In the genomic region with DNA sequence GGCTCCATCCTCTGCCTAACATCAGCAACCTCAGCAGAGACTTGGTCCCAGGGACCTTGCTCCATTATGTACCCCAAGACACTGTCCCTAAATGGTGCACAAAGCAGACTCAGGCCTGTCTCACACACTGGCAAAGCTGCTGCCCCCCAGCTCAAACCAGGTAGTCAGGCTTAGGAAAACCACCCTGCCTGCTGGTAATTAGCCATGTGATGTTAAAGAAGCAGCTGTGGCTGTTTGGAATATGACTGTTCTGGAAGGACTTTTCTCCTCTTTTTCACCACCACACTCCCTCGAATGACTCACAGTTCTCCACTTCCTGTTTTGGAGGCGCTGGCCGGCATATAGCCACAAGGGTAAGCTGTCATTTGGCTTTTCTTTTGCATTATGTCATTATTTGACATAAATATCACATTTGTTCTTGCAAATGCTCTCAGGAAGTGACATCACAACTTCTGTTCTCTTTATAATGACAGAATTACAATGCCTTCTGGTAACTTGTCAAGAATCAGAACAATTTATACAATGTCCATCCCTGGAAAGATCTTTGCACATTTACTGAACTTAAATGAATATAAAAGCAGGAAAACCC, we compare ENCODE assay signal across 8 cellular contexts.
A peak's percentile ranks its signal among the peaks of the same experiment; 100 is the strongest.
DNase-seq lines count a peak whose midpoint lies in the region; ATAC-seq and TF ChIP-seq lines count a peak whose summit lies in the region.

No MANE protein-coding gene starts in this region.

- H3K36me3 ChIP-seq in GM23338 (ENCODE audit: insufficient read depth) = peaks cover 1% of the 10 kb centered on the region; the same call in 1 of the 2 replicates

- DNase-seq in GF-D8 (lab: John Stamatoyannopoulos, UW) (peak; percentile 69), HT1080 (ENCODE audit: low read depth) (peak; percentile 99), fibroblast of pulmonary artery (ENCODE audit: low read depth) (peak; percentile 99), omental fat pad (ENCODE audit: low spot score) (peak; percentile 45), GM23338 (ENCODE audit: low spot score) (no peak), NCI-H82 treated with DMSO at 0.1 percent for 48 hours (lab: John Stamatoyannopoulos, UW; ENCODE audit: unreplicated experiment) (no peak)
- peak; percentile 82 for DNase-seq in activated CD4-positive, alpha-beta T cell treated with anti-CD3 and anti-CD28 coated beads, Interleukin-2, amount 10 ng/mL, durations not matched to agents 24 days and 14 days

- H3F3A ChIP-seq in GM23338 (replicated peaks; ENCODE audit: low read depth) = no peaks in the 10 kb centered on the region

- peaks cover 13% of the 10 kb centered on the region for H3K4me1 ChIP-seq in GM23338 (ENCODE audit: insufficient read depth)

- ATAC-seq in GM21423 (IDR thresholded peaks at IDR 0.05; ENCODE audit: unreplicated experiment) (peak; percentile 72), omental fat pad (ENCODE audit: low FRiP score) (peak; percentile 86), GM23338 (no peak)

- H3K4me3 ChIP-seq in fibroblast of pulmonary artery (replicated peaks; ENCODE audit: low read depth, low read length) (no peak overlapping the region), GM23338 (no peak overlapping the region)

- no peaks in the 10 kb centered on the region for H3K27me3 ChIP-seq in GM23338 (ENCODE audit: insufficient read depth)

- H3K27ac ChIP-seq in GM23338 (ENCODE audit: low read depth) = no peak overlapping the region

- peaks cover 22% of the 10 kb centered on the region for H3K36me3 Mint-ChIP-seq in activated CD4-positive, alpha-beta T cell treated with anti-CD3 and anti-CD28 coated beads, Interleukin-2, amount 10 ng/mL, durations not matched to agents 24 days and 14 days (ENCODE audit: low read depth)
- H3K36me3 Mint-ChIP-seq in GM23338 (ENCODE audit: low read depth) = peaks cover 10% of the 10 kb centered on the region

- TF ChIP-seq CTCF in fibroblast of pulmonary artery (IDR thresholded peaks at IDR 0.05; ENCODE audit: low read length, missing control alignments) (no peak), omental fat pad (IDR thresholded peaks at IDR 0.05) (no peak), GM23338 (conservative IDR thresholded peaks at IDR 0.05; ENCODE audit: low read depth in 2 of 2) (no peak)

- H3K4me1 Mint-ChIP-seq in activated CD4-positive, alpha-beta T cell treated with anti-CD3 and anti-CD28 coated beads, Interleukin-2, amount 10 ng/mL, durations not matched to agents 24 days and 14 days = peaks cover 22% of the 10 kb centered on the region
- H3K4me1 Mint-ChIP-seq in GM23338 = peaks cover 12% of the 10 kb centered on the region

- H3K79me2 ChIP-seq in GM23338 (replicated peaks; ENCODE audit: insufficient read depth) = no peaks in the 10 kb centered on the region

- intact Hi-C loops in activated CD4-positive, alpha-beta T cell treated with anti-CD3 and anti-CD28 coated beads, Interleukin-2, amount 10 ng/mL, durations not matched to agents 24 days and 14 days (cut with micrococcal nuclease) = loop anchor here (1.0 to 5.0 kb wide), 4 partner anchors 24 to 144 kb away; no protein-coding TSS in a partner anchor

- no peaks in the 10 kb centered on the region for H3K9me2 ChIP-seq in GM23338 (ENCODE audit: insufficient read depth)

- peaks cover 3% of the 10 kb centered on the region for H3K9me3 Mint-ChIP-seq in activated CD4-positive, alpha-beta T cell treated with anti-CD3 and anti-CD28 coated beads, Interleukin-2, amount 10 ng/mL, durations not matched to agents 24 days and 14 days
- peaks cover 15% of the 10 kb centered on the region; the same call in 2 of the 3 replicates for H3K9me3 Mint-ChIP-seq in GM23338

- H3K27ac Mint-ChIP-seq in activated CD4-positive, alpha-beta T cell treated with anti-CD3 and anti-CD28 coated beads, Interleukin-2, amount 10 ng/mL, durations not matched to agents 24 days and 14 days = peak overlapping the region; percentile 48
- H3K27ac Mint-ChIP-seq in GM23338 = no peak overlapping the region

- H4K20me1 ChIP-seq in GM23338 (replicated peaks; ENCODE audit: insufficient read depth) = no peaks in the 10 kb centered on the region

- H3K27me3 Mint-ChIP-seq in activated CD4-positive, alpha-beta T cell treated with anti-CD3 and anti-CD28 coated beads, Interleukin-2, amount 10 ng/mL, durations not matched to agents 24 days and 14 days = no peaks in the 10 kb centered on the region
- H3K27me3 Mint-ChIP-seq in GM23338 (ENCODE audit: insufficient read depth, low read depth, poor library complexity) = peaks cover 3% of the 10 kb centered on the region

- H3K4me3 Mint-ChIP-seq in activated CD4-positive, alpha-beta T cell treated with anti-CD3 and anti-CD28 coated beads, Interleukin-2, amount 10 ng/mL, durations not matched to agents 24 days and 14 days = no peak overlapping the region
- H3K4me3 Mint-ChIP-seq in GM23338 = no peak overlapping the region

- H2AFZ ChIP-seq in GM23338 = no peak overlapping the region

- H3K4me2 ChIP-seq in GM23338 = no peak overlapping the region

TF ChIP-seq in GM23338, 12 proteins besides CTCF, POLR2A, EP300 and RAD21:
- TF ChIP-seq, protein P1, sequence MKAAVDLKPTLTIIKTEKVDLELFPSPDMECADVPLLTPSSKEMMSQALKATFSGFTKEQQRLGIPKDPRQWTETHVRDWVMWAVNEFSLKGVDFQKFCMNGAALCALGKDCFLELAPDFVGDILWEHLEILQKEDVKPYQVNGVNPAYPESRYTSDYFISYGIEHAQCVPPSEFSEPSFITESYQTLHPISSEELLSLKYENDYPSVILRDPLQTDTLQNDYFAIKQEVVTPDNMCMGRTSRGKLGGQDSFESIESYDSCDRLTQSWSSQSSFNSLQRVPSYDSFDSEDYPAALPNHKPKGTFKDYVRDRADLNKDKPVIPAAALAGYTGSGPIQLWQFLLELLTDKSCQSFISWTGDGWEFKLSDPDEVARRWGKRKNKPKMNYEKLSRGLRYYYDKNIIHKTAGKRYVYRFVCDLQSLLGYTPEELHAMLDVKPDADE (IDR thresholded peaks at IDR 0.05) = no peak
- TF ChIP-seq POLR2AphosphoS5 (IDR thresholded peaks at IDR 0.05; ENCODE audit: low read depth) (no peak), ZNF114 (CRISPR knock-in tag; IDR thresholded peaks at IDR 0.05) (no peak), ZNF331 (CRISPR knock-in tag; IDR thresholded peaks at IDR 0.05; ENCODE audit: low read depth) (no peak)
- TF ChIP-seq, protein P2, sequence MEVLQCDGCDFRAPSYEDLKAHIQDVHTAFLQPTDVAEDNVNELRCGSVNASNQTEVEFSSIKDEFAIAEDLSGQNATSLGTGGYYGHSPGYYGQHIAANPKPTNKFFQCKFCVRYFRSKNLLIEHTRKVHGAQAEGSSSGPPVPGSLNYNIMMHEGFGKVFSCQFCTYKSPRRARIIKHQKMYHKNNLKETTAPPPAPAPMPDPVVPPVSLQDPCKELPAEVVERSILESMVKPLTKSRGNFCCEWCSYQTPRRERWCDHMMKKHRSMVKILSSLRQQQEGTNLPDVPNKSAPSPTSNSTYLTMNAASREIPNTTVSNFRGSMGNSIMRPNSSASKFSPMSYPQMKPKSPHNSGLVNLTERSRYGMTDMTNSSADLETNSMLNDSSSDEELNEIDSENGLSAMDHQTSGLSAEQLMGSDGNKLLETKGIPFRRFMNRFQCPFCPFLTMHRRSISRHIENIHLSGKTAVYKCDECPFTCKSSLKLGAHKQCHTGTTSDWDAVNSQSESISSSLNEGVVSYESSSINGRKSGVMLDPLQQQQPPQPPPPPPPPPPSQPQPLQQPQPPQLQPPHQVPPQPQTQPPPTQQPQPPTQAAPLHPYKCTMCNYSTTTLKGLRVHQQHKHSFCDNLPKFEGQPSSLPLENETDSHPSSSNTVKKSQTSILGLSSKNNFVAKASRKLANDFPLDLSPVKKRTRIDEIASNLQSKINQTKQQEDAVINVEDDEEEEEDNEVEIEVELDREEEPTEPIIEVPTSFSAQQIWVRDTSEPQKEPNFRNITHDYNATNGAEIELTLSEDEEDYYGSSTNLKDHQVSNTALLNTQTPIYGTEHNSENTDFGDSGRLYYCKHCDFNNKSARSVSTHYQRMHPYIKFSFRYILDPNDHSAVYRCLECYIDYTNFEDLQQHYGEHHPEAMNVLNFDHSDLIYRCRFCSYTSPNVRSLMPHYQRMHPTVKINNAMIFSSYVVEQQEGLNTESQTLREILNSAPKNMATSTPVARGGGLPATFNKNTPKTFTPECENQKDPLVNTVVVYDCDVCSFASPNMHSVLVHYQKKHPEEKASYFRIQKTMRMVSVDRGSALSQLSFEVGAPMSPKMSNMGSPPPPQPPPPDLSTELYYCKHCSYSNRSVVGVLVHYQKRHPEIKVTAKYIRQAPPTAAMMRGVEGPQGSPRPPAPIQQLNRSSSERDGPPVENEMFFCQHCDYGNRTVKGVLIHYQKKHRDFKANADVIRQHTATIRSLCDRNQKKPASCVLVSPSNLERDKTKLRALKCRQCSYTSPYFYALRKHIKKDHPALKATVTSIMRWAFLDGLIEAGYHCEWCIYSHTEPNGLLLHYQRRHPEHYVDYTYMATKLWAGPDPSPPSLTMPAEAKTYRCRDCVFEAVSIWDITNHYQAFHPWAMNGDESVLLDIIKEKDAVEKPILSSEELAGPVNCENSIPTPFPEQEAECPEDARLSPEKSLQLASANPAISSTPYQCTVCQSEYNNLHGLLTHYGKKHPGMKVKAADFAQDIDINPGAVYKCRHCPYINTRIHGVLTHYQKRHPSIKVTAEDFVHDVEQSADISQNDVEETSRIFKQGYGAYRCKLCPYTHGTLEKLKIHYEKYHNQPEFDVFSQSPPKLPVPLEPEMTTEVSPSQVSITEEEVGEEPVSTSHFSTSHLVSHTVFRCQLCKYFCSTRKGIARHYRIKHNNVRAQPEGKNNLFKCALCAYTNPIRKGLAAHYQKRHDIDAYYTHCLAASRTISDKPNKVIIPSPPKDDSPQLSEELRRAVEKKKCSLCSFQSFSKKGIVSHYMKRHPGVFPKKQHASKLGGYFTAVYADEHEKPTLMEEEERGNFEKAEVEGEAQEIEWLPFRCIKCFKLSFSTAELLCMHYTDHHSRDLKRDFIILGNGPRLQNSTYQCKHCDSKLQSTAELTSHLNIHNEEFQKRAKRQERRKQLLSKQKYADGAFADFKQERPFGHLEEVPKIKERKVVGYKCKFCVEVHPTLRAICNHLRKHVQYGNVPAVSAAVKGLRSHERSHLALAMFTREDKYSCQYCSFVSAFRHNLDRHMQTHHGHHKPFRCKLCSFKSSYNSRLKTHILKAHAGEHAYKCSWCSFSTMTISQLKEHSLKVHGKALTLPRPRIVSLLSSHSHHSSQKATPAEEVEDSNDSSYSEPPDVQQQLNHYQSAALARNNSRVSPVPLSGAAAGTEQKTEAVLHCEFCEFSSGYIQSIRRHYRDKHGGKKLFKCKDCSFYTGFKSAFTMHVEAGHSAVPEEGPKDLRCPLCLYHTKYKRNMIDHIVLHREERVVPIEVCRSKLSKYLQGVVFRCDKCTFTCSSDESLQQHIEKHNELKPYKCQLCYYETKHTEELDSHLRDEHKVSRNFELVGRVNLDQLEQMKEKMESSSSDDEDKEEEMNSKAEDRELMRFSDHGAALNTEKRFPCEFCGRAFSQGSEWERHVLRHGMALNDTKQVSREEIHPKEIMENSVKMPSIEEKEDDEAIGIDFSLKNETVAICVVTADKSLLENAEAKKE (CRISPR knock-in tag; IDR thresholded peaks at IDR 0.05) = no peak

Comparison
In these comparisons a context has a peak if more than half of its experiments do, and no peak if none do; other contexts are left out.
1. DNase-seq: peak in GF-D8 (single experiment), HT1080 (single experiment), activated CD4-positive, alpha-beta T cell treated with anti-CD3 and anti-CD28 coated beads, Interleukin-2, amount 10 ng/mL, durations not matched to agents 24 days and 14 days (single experiment), fibroblast of pulmonary artery (single experiment) and omental fat pad (single experiment); none in GM23338 (single experiment) and NCI-H82 treated with DMSO at 0.1 percent for 48 hours (single experiment).